In the genomic region with DNA sequence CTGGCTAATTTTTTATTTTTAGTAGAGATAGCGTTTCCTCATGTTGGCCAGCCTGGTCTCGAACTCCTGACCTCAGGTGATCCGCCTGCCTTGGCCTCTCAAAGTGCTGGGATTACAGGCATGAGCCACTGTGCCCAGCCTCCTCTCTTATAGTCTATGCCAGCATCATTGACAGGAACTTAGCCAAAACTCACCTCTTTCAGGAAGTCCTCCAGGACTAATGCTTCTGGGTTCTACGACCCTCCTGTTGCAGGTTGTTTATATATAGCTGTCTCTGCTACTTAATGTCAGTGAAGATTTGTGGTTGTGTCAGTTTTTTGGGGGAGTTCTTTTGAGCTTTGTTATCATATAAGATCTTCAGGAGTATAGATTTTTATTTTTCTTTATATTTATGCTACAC, we compare ENCODE assay signal across 2 cellular contexts.
TF ChIP-seq lines count a peak whose summit lies in the region.

No MANE protein-coding gene starts in this region.

TF ChIP-seq in IMR-90, 13 proteins besides CTCF, POLR2A, EP300 and RAD21:
- TF ChIP-seq MXI1 (IDR thresholded peaks at IDR 0.05; ENCODE audit: borderline replicate concordance, low read depth, low read length) (no peak), MAFK (IDR thresholded peaks at IDR 0.05; ENCODE audit: low read depth, low read length) (no peak), USF2 (IDR thresholded peaks at IDR 0.05; ENCODE audit: low read depth, low read length) (no peak), CEBPB (IDR thresholded peaks at IDR 0.05; ENCODE audit: low read depth, low read length) (no peak), RFX5 (IDR thresholded peaks at IDR 0.05; ENCODE audit: low read depth, low read length) (no peak), CHD1 (IDR thresholded peaks at IDR 0.05; ENCODE audit: low read depth, low read length) (no peak), ELK1 (IDR thresholded peaks at IDR 0.05; ENCODE audit: borderline replicate concordance, low read depth, low read length) (no peak), FOS (IDR thresholded peaks at IDR 0.05; ENCODE audit: low read depth, low read length) (no peak), RCOR1 (IDR thresholded peaks at IDR 0.05; ENCODE audit: insufficient replicate concordance, low read length) (no peak), MAZ (IDR thresholded peaks at IDR 0.05; ENCODE audit: borderline replicate concordance, low read depth, low read length) (no peak), BHLHE40 (IDR thresholded peaks at IDR 0.05; ENCODE audit: low read depth, low read length) (no peak), NFE2L2 (IDR thresholded peaks at IDR 0.05; ENCODE audit: low read depth, low read length) (no peak), SMC3 (IDR thresholded peaks at IDR 0.05; ENCODE audit: low read depth, low read length) (no peak)

TF ChIP-seq in K562, 482 proteins besides CTCF, POLR2A, EP300 and RAD21:
- TF ChIP-seq NFXL1 (CRISPR knock-in tag; IDR thresholded peaks at IDR 0.05) (no peak), CEBPG (CRISPR knock-in tag; IDR thresholded peaks at IDR 0.05) (no peak), CEBPG (tag; conservative IDR thresholded peaks at IDR 0.05 in 1 of 2, IDR thresholded peaks at IDR 0.05 in 1 of 2) (no peak), MECOM (CRISPR knock-in tag; IDR thresholded peaks at IDR 0.05) (no peak), ZFP36 (IDR thresholded peaks at IDR 0.05; ENCODE audit: low read depth, low read length, partially characterized antibody) (peak; percentile 63), SUPT5H (IDR thresholded peaks at IDR 0.05) (no peak), ELF2 (CRISPR knock-in tag; IDR thresholded peaks at IDR 0.05) (no peak)
